In the genomic region with DNA sequence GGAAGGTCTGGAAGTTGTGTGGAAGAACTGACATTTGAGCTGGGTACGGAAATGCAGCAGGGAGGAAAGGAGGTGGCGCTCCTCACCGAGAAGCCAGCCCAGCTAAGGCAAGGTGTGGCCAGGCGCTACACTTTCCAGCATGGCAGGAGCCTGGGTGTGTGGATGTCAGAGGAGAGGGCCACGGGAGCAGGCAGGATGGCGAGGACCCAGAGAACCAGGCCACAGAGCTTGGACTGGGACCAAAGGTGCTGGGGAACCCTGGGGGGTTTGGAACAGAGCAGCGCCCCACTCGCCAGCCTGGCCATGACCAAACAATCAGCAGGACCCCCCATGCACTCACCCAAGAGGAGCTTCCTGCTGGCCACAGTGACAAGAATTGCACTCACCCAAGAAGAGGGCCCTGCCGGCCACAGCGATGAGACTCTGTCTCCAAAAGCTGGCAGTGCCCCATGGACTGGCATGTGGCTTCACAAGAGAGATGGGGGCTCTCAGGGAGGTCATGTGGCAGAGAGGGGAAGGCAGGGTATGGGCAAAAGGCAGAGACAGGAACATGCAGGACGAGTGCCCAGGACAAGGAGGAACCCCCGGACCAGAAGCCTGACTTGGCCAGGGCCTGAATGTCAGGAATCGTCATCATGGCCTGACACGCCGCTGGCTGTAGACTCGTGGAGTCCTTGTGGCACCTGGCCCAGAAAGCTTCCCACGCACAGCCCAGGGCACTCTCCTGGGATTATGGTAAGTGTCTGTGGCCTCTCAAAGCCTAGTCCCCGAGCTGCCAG, we compare ENCODE assay signal across 11 cellular contexts. TPM values are rescaled to one million over a fixed set of nuclear protein-coding genes. Genes with fewer than 3 reads are reported as not detected.
DNase-seq lines count a peak whose midpoint lies in the region; ATAC-seq and TF ChIP-seq lines count a peak whose summit lies in the region.
"Had no signal": no experiment of that assay in that cellular context is flagged by ENCODE, and none has a peak within 500 bp of the region (broad histone marks: within the 10 kb centered on the region; RNA-seq: fewer than 3 reads in every experiment).

No MANE protein-coding gene starts in this region.

- peak overlapping the region; percentile 49 for H3K27ac ChIP-seq in psoas muscle
- H3K27ac ChIP-seq: SK-N-MC, uterus had no signal

- no peak overlapping the region for H3K27ac Mint-ChIP-seq in T-helper 17 cell

- H3K36me3 Mint-ChIP-seq in T-helper 17 cell (ENCODE audit: low read depth) = no peaks in the 10 kb centered on the region

- peaks cover 10% of the 10 kb centered on the region for H3K27me3 Mint-ChIP-seq in T-helper 17 cell

- peaks cover 26% of the 10 kb centered on the region for H3K4me1 ChIP-seq in psoas muscle

- H3K36me3 ChIP-seq in psoas muscle (ENCODE audit: insufficient read depth in 1 of 2, low read depth in 1 of 2) = no peaks in the 10 kb centered on the region
- H3K36me3 ChIP-seq: uterus had no signal

- H3K27me3 ChIP-seq in psoas muscle (ENCODE audit: insufficient read depth in 3 of 3, low read length in 2 of 3) = no peaks in the 10 kb centered on the region
- H3K27me3 ChIP-seq: uterus had no signal

- peak overlapping the region; percentile 82 for H3K4me3 Mint-ChIP-seq in T-helper 17 cell

- intact Hi-C loops in cardiac septum (cut with DNase I) = no loop called here
- intact Hi-C loops in psoas muscle (cut with DNase I) = loop anchor here in 1 of 2 donors (5.0 kb wide), 1 partner anchor 54 kb away; no protein-coding TSS in a partner anchor

- ATAC-seq in T-helper 17 cell = no peak
- ATAC-seq in psoas muscle = peak; percentile 54 to 70 (median 65)
- ATAC-seq in HG02798 (IDR thresholded peaks at IDR 0.05; ENCODE audit: poor library complexity, unreplicated experiment) = no peak
- no peak for ATAC-seq in GM21528 (IDR thresholded peaks at IDR 0.05; ENCODE audit: low FRiP score, unreplicated experiment)

- H3K4me1 Mint-ChIP-seq in T-helper 17 cell = peaks cover 17% of the 10 kb centered on the region

- no peak for TF ChIP-seq CTCF in psoas muscle (IDR thresholded peaks at IDR 0.05)

- no peak overlapping the region for H3K4me3 ChIP-seq in psoas muscle
- H3K4me3 ChIP-seq: SK-N-MC, uterus had no signal

- DNase-seq in GM03348 (ENCODE audit: low spot score) (peak; percentile 39), T-helper 17 cell (peak in 2 of 3 donors; percentile 3), cardiac septum (ENCODE audit: low spot score) (peak; percentile 85), psoas muscle (peak; percentile 70 to 87), NCI-H2227 (lab: John Stamatoyannopoulos, UW; ENCODE audit: unreplicated experiment) (no peak), hepatic stellate cell (ENCODE audit: low spot score) (no peak)
- DNase-seq: NCI-H1048 had no signal

- WGBS in psoas muscle, 3 donors = 29 to 46% (median 30%) methylated on average over 18 of the region's 18 CpGs

- no peaks in the 10 kb centered on the region for H3K9me3 ChIP-seq in T-helper 17 cell (ENCODE audit: control insufficient read depth, low read length, poor library complexity, severe bottlenecking)
- H3K9me3 ChIP-seq in psoas muscle = no peaks in the 10 kb centered on the region
- H3K9me3 ChIP-seq: uterus had no signal

RNA-seq across cellular contexts. Expression of a gene that starts 45.4 kb away (rescaled TPM):
- total RNA-seq in T-helper 17 cell (under 1 TPM; 0.21 to 0.77 TPM), cardiac septum (87.7 TPM), psoas muscle (100 to 1,000 TPM in 3 of 4 donors, 10 to 100 TPM in 1; 60.2 to 471 (median 119) TPM)
- polyA plus RNA-seq in psoas muscle = 10 to 100 TPM in 2 of 3 donors, 1 to 10 TPM in 1; 5.9 to 38.4 (median 14.6) TPM

Comparison
In these comparisons a context has a peak if more than half of its experiments do, and no peak if none do; other contexts are left out.
1. DNase-seq: peak in GM03348 (single experiment), T-helper 17 cell (2 of 3), cardiac septum (single experiment) and psoas muscle (2 of 2); none in NCI-H2227 (single experiment) and hepatic stellate cell (single experiment).
2. ATAC-seq: peak in psoas muscle (4 of 4); none in T-helper 17 cell (single experiment), HG02798 (single experiment) and GM21528 (single experiment).
3. RNA of a gene that starts 45.4 kb away (total RNA-seq): 60.2 to 471 TPM in psoas muscle and 87.7 TPM in cardiac septum (single experiment); 0.21 to 0.77 TPM in T-helper 17 cell; every median in the first group is over 10 times any median in the second.